25 cellular contexts compared by ENCODE assay signal in genomic region chr1:236990052-236990445, GRCh38. TPM values are rescaled to one million over a fixed set of nuclear protein-coding genes. Genes with fewer than 3 reads are reported as not detected.
A peak's percentile ranks its signal among the peaks of the same experiment; 100 is the strongest.
DNase-seq lines count a peak whose midpoint lies in the region; ATAC-seq and TF ChIP-seq lines count a peak whose summit lies in the region.
"Had no signal": no experiment of that assay in that cellular context is flagged by ENCODE, and none has a peak within 500 bp of the region (broad histone marks: within the 10 kb centered on the region; RNA-seq: fewer than 3 reads in every experiment).

No MANE protein-coding gene starts in this region.

- no peak overlapping the region for H3K27ac Mint-ChIP-seq in stimulated activated naive B cell treated with anti-CD40 and anti-IgM and Interleukin-4, amounts not matched to agents 10 μg/mL and 1 μg/mL and 100 μg/mL, for 72 hours
- H3K27ac Mint-ChIP-seq: CD4-positive, CD25-positive, alpha-beta regulatory T cell; T-cell had no signal

- peaks cover 0 to 2% of the 10 kb centered on the region in 2 donors for H3K4me1 Mint-ChIP-seq in stimulated activated naive B cell treated with anti-CD40 and anti-IgM and Interleukin-4, amounts not matched to agents 10 μg/mL and 1 μg/mL and 100 μg/mL, for 72 hours
- H3K4me1 Mint-ChIP-seq: CD4-positive, CD25-positive, alpha-beta regulatory T cell; T-cell had no signal

- H3K27me3 ChIP-seq in foreskin keratinocyte, result no peaks in the 10 kb centered on the region
- H3K27me3 ChIP-seq in effector memory CD4-positive, alpha-beta T cell (replicated peaks; ENCODE audit: control insufficient read depth, insufficient read depth, low read length, poor library complexity, severe bottlenecking), result no peaks in the 10 kb centered on the region
- H3K27me3 ChIP-seq: Peyer's patch, SJCRH30 had no signal

- H3K4me3 ChIP-seq in effector memory CD4-positive, alpha-beta T cell (ENCODE audit: insufficient read depth, low read depth, low read length, poor library complexity, severe bottlenecking), result no peak overlapping the region
- H3K4me3 ChIP-seq: A549, Peyer's patch, SJCRH30 had no signal

- no peaks in the 10 kb centered on the region for H3K36me3 ChIP-seq in effector memory CD4-positive, alpha-beta T cell (ENCODE audit: control insufficient read depth, insufficient read depth, low read length)
- H3K36me3 ChIP-seq: Peyer's patch, SJCRH30 had no signal

- H3K27ac ChIP-seq in foreskin keratinocyte, result no peak overlapping the region
- H3K27ac ChIP-seq in effector memory CD4-positive, alpha-beta T cell (ENCODE audit: insufficient read depth, low read length, poor library complexity, severe bottlenecking), result no peak overlapping the region
- H3K27ac ChIP-seq: A549, KMS-11, Peyer's patch, SJCRH30 had no signal

- ATAC-seq in GM18870 (IDR thresholded peaks at IDR 0.05; ENCODE audit: unreplicated experiment) (peak; percentile 69), HG02642 (IDR thresholded peaks at IDR 0.05; ENCODE audit: poor library complexity, unreplicated experiment) (peak; percentile 67), HG02973 (IDR thresholded peaks at IDR 0.05; ENCODE audit: unreplicated experiment) (peak; percentile 83), foreskin keratinocyte (no peak)
- peak; percentile 46 to 68 for ATAC-seq in stimulated activated naive B cell treated with anti-CD40 and anti-IgM and Interleukin-4, amounts not matched to agents 10 μg/mL and 1 μg/mL and 100 μg/mL, for 72 hours (replicated peaks)
- ATAC-seq: A549, HCT116, T-cell had no signal

- H3K36me3 Mint-ChIP-seq in stimulated activated naive B cell treated with anti-CD40 and anti-IgM and Interleukin-4, amounts not matched to agents 10 μg/mL and 1 μg/mL and 100 μg/mL, for 72 hours, result no peaks in the 10 kb centered on the region
- H3K36me3 Mint-ChIP-seq: CD4-positive, CD25-positive, alpha-beta regulatory T cell; T-cell had no signal

- H3K27me3 Mint-ChIP-seq in stimulated activated naive B cell treated with anti-CD40 and anti-IgM and Interleukin-4, amounts not matched to agents 10 μg/mL and 1 μg/mL and 100 μg/mL, for 72 hours, result no peaks in the 10 kb centered on the region

- TF ChIP-seq CTCF in foreskin keratinocyte (conservative IDR thresholded peaks at IDR 0.05), result no peak

- no peak overlapping the region for H3K4me3 Mint-ChIP-seq in stimulated activated naive B cell treated with anti-CD40 and anti-IgM and Interleukin-4, amounts not matched to agents 10 μg/mL and 1 μg/mL and 100 μg/mL, for 72 hours
- H3K4me3 Mint-ChIP-seq: CD4-positive, CD25-positive, alpha-beta regulatory T cell; T-cell had no signal

- DNase-seq in stimulated activated naive B cell treated with anti-CD40 and anti-IgM and Interleukin-4, amounts not matched to agents 10 μg/mL and 1 μg/mL and 100 μg/mL, for 72 hours, result no peak
- DNase-seq in GM19240 (ENCODE audit: insufficient read length, low spot score) (no peak), foreskin keratinocyte (no peak)
- no peak for DNase-seq in effector memory CD4-positive, alpha-beta T cell
- DNase-seq: CD4-positive, CD25-positive, alpha-beta regulatory T cell; EL; GF-D8; IMR-90; NCI-H1105; NCI-H2029 treated with DMSO at 0.1 percent for 48 hours; NCI-H226; NCI-H524 treated with DMSO at 0.1 percent for 48 hours; NCI-H82; Peyer's patch; SJCRH30; T-cell had no signal

- H3K4me1 ChIP-seq in foreskin keratinocyte, result no peaks in the 10 kb centered on the region
- no peaks in the 10 kb centered on the region for H3K4me1 ChIP-seq in effector memory CD4-positive, alpha-beta T cell (ENCODE audit: control insufficient read depth, insufficient read depth, low read length, poor library complexity, severe bottlenecking)
- H3K4me1 ChIP-seq: A549, Peyer's patch, SJCRH30 had no signal

- H3K9me3 Mint-ChIP-seq in stimulated activated naive B cell treated with anti-CD40 and anti-IgM and Interleukin-4, amounts not matched to agents 10 μg/mL and 1 μg/mL and 100 μg/mL, for 72 hours, result peaks cover 14 to 24% of the 10 kb centered on the region in 2 donors

- H3K9me3 ChIP-seq in effector memory CD4-positive, alpha-beta T cell (ENCODE audit: control insufficient read depth, low read length), result no peaks in the 10 kb centered on the region
- H3K9me3 ChIP-seq: Peyer's patch, SJCRH30 had no signal

RNA-seq across cellular contexts. Expression of gene MT1HL1, which starts 14.2 kb away (rescaled TPM):
- total RNA-seq in foreskin keratinocyte, result not detected in 2 replicates
- polyA plus RNA-seq in foreskin keratinocyte, result not detected in 2 replicates
- total RNA-seq: CD4-positive, CD25-positive, alpha-beta regulatory T cell; H1; IMR-90; OCI-LY7; Peyer's patch; SJCRH30; T-cell had no signal
- polyA plus RNA-seq: A549; BJ; CD4-positive, CD25-positive, alpha-beta regulatory T cell; H1; IMR-90 had no signal

RNA-seq across cellular contexts. Expression of gene RYR2, which starts 51.9 kb away (rescaled TPM):
- not detected in 2 replicates for total RNA-seq in foreskin keratinocyte
- polyA plus RNA-seq in foreskin keratinocyte, result not detected in 2 replicates
- total RNA-seq: IMR-90, OCI-LY7 had no signal
- polyA plus RNA-seq: BJ, IMR-90 had no signal
